In genomic region chr11:24585192-24585591, GRCh38 we compare ENCODE assay signal across 25 cellular contexts.
DNase-seq lines count a peak whose midpoint lies in the region; ATAC-seq and TF ChIP-seq lines count a peak whose summit lies in the region.
"Had no signal": no experiment of that assay in that cellular context is flagged by ENCODE, and none has a peak within 500 bp of the region (broad histone marks: within the 10 kb centered on the region; RNA-seq: fewer than 3 reads in every experiment).

No MANE protein-coding gene starts in this region.

- no peak overlapping the region for H3K27ac Mint-ChIP-seq in natural killer cell
- H3K27ac Mint-ChIP-seq: B cell; natural killer cell treated with Interleukin-12 subunit alpha and Interleukin-12 subunit beta and Interleukin-15 and Interleukin-18, amount 100 ng/mL, for 72 hours; stimulated activated naive CD8-positive, alpha-beta T cell treated with anti-CD3 and anti-CD28 coated beads, Interleukin-15, amount 100 ng/mL, for 72 hours; T-cell had no signal

- H3K9me3 ChIP-seq in RWPE2 (ENCODE audit: severe bottlenecking) (no peaks in the 10 kb centered on the region), smooth muscle cell (replicated peaks; ENCODE audit: low read depth) (no peaks in the 10 kb centered on the region)
- H3K9me3 ChIP-seq: upper lobe of right lung had no signal

- TF ChIP-seq CTCF in RWPE2 (IDR thresholded peaks at IDR 0.05; ENCODE audit: poor library complexity, severe bottlenecking) (no peak), epithelial cell of proximal tubule (conservative IDR thresholded peaks at IDR 0.05; ENCODE audit: low read depth, low read length) (no peak), smooth muscle cell (IDR thresholded peaks at IDR 0.05; ENCODE audit: borderline replicate concordance, insufficient read depth, poor library complexity, severe bottlenecking) (no peak), natural killer cell (IDR thresholded peaks at IDR 0.05) (no peak)

- no peaks in the 10 kb centered on the region for H3K9me3 Mint-ChIP-seq in natural killer cell
- H3K9me3 Mint-ChIP-seq: natural killer cell treated with Interleukin-12 subunit alpha and Interleukin-12 subunit beta and Interleukin-15 and Interleukin-18, amount 100 ng/mL, for 72 hours had no signal

- H3K4me1 ChIP-seq in RWPE2 (ENCODE audit: insufficient read depth, poor library complexity, severe bottlenecking) (peaks cover 22% of the 10 kb centered on the region), smooth muscle cell (ENCODE audit: low read depth) (no peaks in the 10 kb centered on the region)
- H3K4me1 ChIP-seq: upper lobe of right lung had no signal

- H3F3A ChIP-seq in smooth muscle cell (ENCODE audit: low read depth): no peaks in the 10 kb centered on the region

- 100% methylated on average over 1 of the region's 1 CpG for WGBS in smooth muscle cell (ENCODE audit: low lambda C conversion rate)

- no peaks in the 10 kb centered on the region for H4K20me1 ChIP-seq in smooth muscle cell (ENCODE audit: low read depth)

- H3K79me2 ChIP-seq in smooth muscle cell (ENCODE audit: low read depth): no peaks in the 10 kb centered on the region

- H2AFZ ChIP-seq in smooth muscle cell (ENCODE audit: low read depth): no peak overlapping the region

- no peaks in the 10 kb centered on the region for H3K36me3 ChIP-seq in RWPE2 (ENCODE audit: low read depth)
- no peaks in the 10 kb centered on the region for H3K36me3 ChIP-seq in smooth muscle cell (ENCODE audit: low read depth)
- H3K36me3 ChIP-seq: upper lobe of right lung had no signal

- no peaks in the 10 kb centered on the region for H3K27me3 Mint-ChIP-seq in natural killer cell (ENCODE audit: low read depth in 2 of 2)
- H3K27me3 Mint-ChIP-seq: B cell; natural killer cell treated with Interleukin-12 subunit alpha and Interleukin-12 subunit beta and Interleukin-15 and Interleukin-18, amount 100 ng/mL, for 72 hours; stimulated activated naive CD8-positive, alpha-beta T cell treated with anti-CD3 and anti-CD28 coated beads, Interleukin-15, amount 100 ng/mL, for 72 hours; T-cell had no signal

- no peak for DNase-seq in RWPE2 (ENCODE audit: low spot score)
- peak; percentile 26 for DNase-seq in epithelial cell of proximal tubule (ENCODE audit: low read depth)
- no peak for DNase-seq in smooth muscle cell (lab: John Stamatoyannopoulos, UW; ENCODE audit: unreplicated experiment)
- DNase-seq in DMS 273 treated with DMSO at 0.1 percent for 48 hours (lab: John Stamatoyannopoulos, UW): no peak
- no peak for DNase-seq in SW 1271 (lab: John Stamatoyannopoulos, UW)
- no peak for DNase-seq in natural killer cell
- DNase-seq in substantia nigra (lab: John Stamatoyannopoulos, UW): no peak
- DNase-seq: activated CD4-positive, alpha-beta T cell treated with anti-CD3 and anti-CD28 coated beads for 4 hours; Calu3; central memory CD4-positive, alpha-beta T cell; effector CD8-positive, alpha-beta T cell; islet precursor cell; Karpas-422; mesendoderm; NCI-H1105; NCI-H2107; NCI-H510A treated with DMSO at 0.1 percent for 48 hours; stimulated activated CD4-positive, alpha-beta T cell treated with anti-CD3 and anti-CD28 coated beads, Interleukin-2, amount 100 ng/mL, for 48 hours; stimulated activated naive CD8-positive, alpha-beta T cell treated with anti-CD3 and anti-CD28 coated beads, Interleukin-15, amount 100 ng/mL, for 72 hours; T-cell; upper lobe of right lung had no signal

- intact Hi-C loops in natural killer cell (cut with micrococcal nuclease): no loop called here

- no peak overlapping the region for H3K4me3 Mint-ChIP-seq in natural killer cell
- H3K4me3 Mint-ChIP-seq: B cell; natural killer cell treated with Interleukin-12 subunit alpha and Interleukin-12 subunit beta and Interleukin-15 and Interleukin-18, amount 100 ng/mL, for 72 hours; stimulated activated naive CD8-positive, alpha-beta T cell treated with anti-CD3 and anti-CD28 coated beads, Interleukin-15, amount 100 ng/mL, for 72 hours; T-cell had no signal

- H3K27ac ChIP-seq in RWPE2 (ENCODE audit: poor library complexity, severe bottlenecking): no peak overlapping the region
- peak overlapping the region; percentile 9 for H3K27ac ChIP-seq in smooth muscle cell (ENCODE audit: low read depth)
- no peak overlapping the region for H3K27ac ChIP-seq in substantia nigra (ENCODE audit: low read depth, low read length, poor library complexity, severe bottlenecking)
- H3K27ac ChIP-seq: upper lobe of right lung had no signal

- no peaks in the 10 kb centered on the region for H3K36me3 Mint-ChIP-seq in natural killer cell
- H3K36me3 Mint-ChIP-seq: natural killer cell treated with Interleukin-12 subunit alpha and Interleukin-12 subunit beta and Interleukin-15 and Interleukin-18, amount 100 ng/mL, for 72 hours; T-cell had no signal

- peak; percentile 70 for ATAC-seq in HG02938 (IDR thresholded peaks at IDR 0.05; ENCODE audit: unreplicated experiment)
- peak; percentile 52; the same call in 1 of the 3 replicates for ATAC-seq in RWPE2 (ENCODE audit: low read depth)
- no peak for ATAC-seq in natural killer cell
- ATAC-seq: natural killer cell treated with Interleukin-12 subunit alpha and Interleukin-12 subunit beta and Interleukin-15 and Interleukin-18, amount 100 ng/mL, for 72 hours; Right ventricle myocardium inferior; stimulated activated naive CD8-positive, alpha-beta T cell treated with anti-CD3 and anti-CD28 coated beads, Interleukin-15, amount 100 ng/mL, for 72 hours; T-cell; upper lobe of right lung had no signal

- H3K9ac ChIP-seq in smooth muscle cell (ENCODE audit: low read depth): no peak overlapping the region

- H3K27me3 ChIP-seq in RWPE2 (ENCODE audit: insufficient read depth, poor library complexity, severe bottlenecking) (no peaks in the 10 kb centered on the region), smooth muscle cell (ENCODE audit: low read depth) (no peaks in the 10 kb centered on the region)
- H3K27me3 ChIP-seq: upper lobe of right lung had no signal

- H3K4me3 ChIP-seq in RWPE2 (ENCODE audit: severe bottlenecking) (no peak overlapping the region), epithelial cell of proximal tubule (ENCODE audit: low read depth, low read length) (no peak overlapping the region), smooth muscle cell (no peak overlapping the region)
- H3K4me3 ChIP-seq: upper lobe of right lung had no signal

- no peak overlapping the region for H3K4me2 ChIP-seq in smooth muscle cell

- no peaks in the 10 kb centered on the region for H3K4me1 Mint-ChIP-seq in natural killer cell
- H3K4me1 Mint-ChIP-seq: B cell; stimulated activated naive CD8-positive, alpha-beta T cell treated with anti-CD3 and anti-CD28 coated beads, Interleukin-15, amount 100 ng/mL, for 72 hours; T-cell had no signal

Comparison
In these comparisons a context has a peak if more than half of its experiments do, and no peak if none do; other contexts are left out.
1. ATAC-seq: peak in HG02938 (single experiment) and RWPE2 (single experiment); none in natural killer cell (0 of 3).